11 cellular contexts compared by ENCODE assay signal in genomic region chr1:244952940-244953339, GRCh38.
DNase-seq lines count a peak whose midpoint lies in the region; ATAC-seq and TF ChIP-seq lines count a peak whose summit lies in the region.
"Had no signal": no experiment of that assay in that cellular context is flagged by ENCODE, and none has a peak within 500 bp of the region (broad histone marks: within the 10 kb centered on the region; RNA-seq: fewer than 3 reads in every experiment).

No MANE protein-coding gene starts in this region.

- TF ChIP-seq CTCF in foreskin keratinocyte (conservative IDR thresholded peaks at IDR 0.05) (no peak), sigmoid colon (IDR thresholded peaks at IDR 0.05) (no peak)

- peak; percentile 86 for ATAC-seq in GM18508 (IDR thresholded peaks at IDR 0.05; ENCODE audit: insufficient read depth, unreplicated experiment)
- peak; percentile 84 for ATAC-seq in GM21515 (IDR thresholded peaks at IDR 0.05; ENCODE audit: unreplicated experiment)
- ATAC-seq in HG03354 (IDR thresholded peaks at IDR 0.05; ENCODE audit: poor library complexity, severe bottlenecking, unreplicated experiment) = peak; percentile 97
- peak; percentile 99 for ATAC-seq in foreskin keratinocyte
- ATAC-seq: activated T-cell treated with anti-CD3 and anti-CD28 coated beads, Interleukin-2, amount 50 U/mL, for 72 hours; effector memory CD8-positive, alpha-beta T cell had no signal

- no peak overlapping the region for H3K27ac ChIP-seq in foreskin keratinocyte
- no peak overlapping the region for H3K27ac ChIP-seq in sigmoid colon
- H3K27ac ChIP-seq: thoracic aorta had no signal

- intact Hi-C loops in sigmoid colon (cut with DNase I) = no loop called here

- CTCF ChIA-PET in activated naive CD4-positive, alpha-beta T cell treated with anti-CD3 and anti-CD28 coated beads, Interleukin-2, amount 10 ng/mL, durations not matched to agents 7 days and 5 days (lab: Charles Lee) = no interaction called here

- no peaks in the 10 kb centered on the region for H3K9me3 ChIP-seq in sigmoid colon
- H3K9me3 ChIP-seq: thoracic aorta had no signal

- TF ChIP-seq POLR2A in sigmoid colon (IDR thresholded peaks at IDR 0.05) = no peak

- H3K36me3 ChIP-seq in sigmoid colon = no peaks in the 10 kb centered on the region
- H3K36me3 ChIP-seq: thoracic aorta had no signal

- peaks cover 9% of the 10 kb centered on the region for H3K27me3 Mint-ChIP-seq in activated naive CD4-positive, alpha-beta T cell treated with anti-CD3 and anti-CD28 coated beads, Interleukin-2, amount 10 ng/mL, durations not matched to agents 7 days and 5 days

- H3K4me3 Mint-ChIP-seq in activated naive CD4-positive, alpha-beta T cell treated with anti-CD3 and anti-CD28 coated beads, Interleukin-2, amount 10 ng/mL, durations not matched to agents 7 days and 5 days = no peak overlapping the region
- H3K4me3 Mint-ChIP-seq: activated T-cell treated with anti-CD3 and anti-CD28 coated beads, Interleukin-2, amount 50 U/mL, for 72 hours; effector memory CD8-positive, alpha-beta T cell had no signal

- no peaks in the 10 kb centered on the region for H3K4me1 Mint-ChIP-seq in activated naive CD4-positive, alpha-beta T cell treated with anti-CD3 and anti-CD28 coated beads, Interleukin-2, amount 10 ng/mL, durations not matched to agents 7 days and 5 days

- H3K27me3 ChIP-seq in foreskin keratinocyte = no peaks in the 10 kb centered on the region
- H3K27me3 ChIP-seq in sigmoid colon = no peaks in the 10 kb centered on the region

- no peaks in the 10 kb centered on the region for H3K9me3 Mint-ChIP-seq in activated naive CD4-positive, alpha-beta T cell treated with anti-CD3 and anti-CD28 coated beads, Interleukin-2, amount 10 ng/mL, durations not matched to agents 7 days and 5 days
- H3K9me3 Mint-ChIP-seq: activated T-cell treated with anti-CD3 and anti-CD28 coated beads, Interleukin-2, amount 50 U/mL, for 72 hours; effector memory CD8-positive, alpha-beta T cell had no signal

- no peak overlapping the region for H3K27ac Mint-ChIP-seq in activated naive CD4-positive, alpha-beta T cell treated with anti-CD3 and anti-CD28 coated beads, Interleukin-2, amount 10 ng/mL, durations not matched to agents 7 days and 5 days
- H3K27ac Mint-ChIP-seq: activated T-cell treated with anti-CD3 and anti-CD28 coated beads, Interleukin-2, amount 50 U/mL, for 72 hours; effector memory CD8-positive, alpha-beta T cell had no signal

- H3K4me1 ChIP-seq in foreskin keratinocyte = no peaks in the 10 kb centered on the region
- peaks cover 0 to 11% (median 9%) of the 10 kb centered on the region in 4 donors for H3K4me1 ChIP-seq in sigmoid colon

- H3K36me3 Mint-ChIP-seq in activated naive CD4-positive, alpha-beta T cell treated with anti-CD3 and anti-CD28 coated beads, Interleukin-2, amount 10 ng/mL, durations not matched to agents 7 days and 5 days = no peaks in the 10 kb centered on the region

- peak; percentile 54 to 87 for DNase-seq in foreskin keratinocyte
- no peak for DNase-seq in NCI-H524 (lab: John Stamatoyannopoulos, UW)
- DNase-seq in sigmoid colon = no peak
- DNase-seq in activated naive CD4-positive, alpha-beta T cell treated with anti-CD3 and anti-CD28 coated beads, Interleukin-2, amount 10 ng/mL, durations not matched to agents 7 days and 5 days = no peak
- no peak for DNase-seq in retina
- DNase-seq: activated T-cell treated with anti-CD3 and anti-CD28 coated beads, Interleukin-2, amount 50 U/mL, for 72 hours; effector memory CD8-positive, alpha-beta T cell had no signal

- no peak for TF ChIP-seq EP300 in sigmoid colon (IDR thresholded peaks at IDR 0.05)

- H3K4me3 ChIP-seq in sigmoid colon = no peak overlapping the region
- H3K4me3 ChIP-seq: thoracic aorta had no signal

- WGBS in sigmoid colon, 2 donors = 16 to 43% methylated on average over 8 of the region's 8 CpGs

Comparison
In these comparisons a context has a peak if more than half of its experiments do, and no peak if none do; other contexts are left out.
1. DNase-seq: peak in foreskin keratinocyte (2 of 2); none in NCI-H524 (0 of 2), sigmoid colon (single experiment), activated naive CD4-positive, alpha-beta T cell treated with anti-CD3 and anti-CD28 coated beads, Interleukin-2, amount 10 ng/mL, durations not matched to agents 7 days and 5 days (single experiment) and retina (single experiment).
2. Peak in every context shown above with its lines, with median percentiles within 50 percentile points of each other: ATAC-seq.